In the genomic region with DNA sequence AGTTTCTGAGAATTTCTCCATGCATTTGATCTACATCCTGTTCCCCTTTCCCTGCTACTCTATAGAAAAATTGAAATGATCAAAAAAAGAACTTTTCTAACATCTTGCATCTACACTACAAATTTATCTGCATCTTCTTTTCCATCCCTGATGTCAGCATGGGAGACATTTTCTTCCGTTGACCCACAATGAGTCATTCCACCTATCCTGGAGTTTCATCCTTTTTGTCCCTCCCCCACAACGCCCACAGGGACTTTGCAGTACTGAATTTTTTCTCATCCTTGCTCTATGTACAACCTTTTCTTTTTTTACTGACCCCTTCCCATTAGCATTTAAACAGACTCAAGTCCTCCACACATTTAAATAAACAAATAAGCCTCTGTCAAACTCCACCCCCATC, we compare ENCODE assay signal across 1 cellular context.
TF ChIP-seq lines count a peak whose summit lies in the region.

No MANE protein-coding gene starts in this region.

TF ChIP-seq in WTC11, 78 proteins besides CTCF, POLR2A, EP300 and RAD21 (continued from another document):
- TF ChIP-seq, protein P1, sequence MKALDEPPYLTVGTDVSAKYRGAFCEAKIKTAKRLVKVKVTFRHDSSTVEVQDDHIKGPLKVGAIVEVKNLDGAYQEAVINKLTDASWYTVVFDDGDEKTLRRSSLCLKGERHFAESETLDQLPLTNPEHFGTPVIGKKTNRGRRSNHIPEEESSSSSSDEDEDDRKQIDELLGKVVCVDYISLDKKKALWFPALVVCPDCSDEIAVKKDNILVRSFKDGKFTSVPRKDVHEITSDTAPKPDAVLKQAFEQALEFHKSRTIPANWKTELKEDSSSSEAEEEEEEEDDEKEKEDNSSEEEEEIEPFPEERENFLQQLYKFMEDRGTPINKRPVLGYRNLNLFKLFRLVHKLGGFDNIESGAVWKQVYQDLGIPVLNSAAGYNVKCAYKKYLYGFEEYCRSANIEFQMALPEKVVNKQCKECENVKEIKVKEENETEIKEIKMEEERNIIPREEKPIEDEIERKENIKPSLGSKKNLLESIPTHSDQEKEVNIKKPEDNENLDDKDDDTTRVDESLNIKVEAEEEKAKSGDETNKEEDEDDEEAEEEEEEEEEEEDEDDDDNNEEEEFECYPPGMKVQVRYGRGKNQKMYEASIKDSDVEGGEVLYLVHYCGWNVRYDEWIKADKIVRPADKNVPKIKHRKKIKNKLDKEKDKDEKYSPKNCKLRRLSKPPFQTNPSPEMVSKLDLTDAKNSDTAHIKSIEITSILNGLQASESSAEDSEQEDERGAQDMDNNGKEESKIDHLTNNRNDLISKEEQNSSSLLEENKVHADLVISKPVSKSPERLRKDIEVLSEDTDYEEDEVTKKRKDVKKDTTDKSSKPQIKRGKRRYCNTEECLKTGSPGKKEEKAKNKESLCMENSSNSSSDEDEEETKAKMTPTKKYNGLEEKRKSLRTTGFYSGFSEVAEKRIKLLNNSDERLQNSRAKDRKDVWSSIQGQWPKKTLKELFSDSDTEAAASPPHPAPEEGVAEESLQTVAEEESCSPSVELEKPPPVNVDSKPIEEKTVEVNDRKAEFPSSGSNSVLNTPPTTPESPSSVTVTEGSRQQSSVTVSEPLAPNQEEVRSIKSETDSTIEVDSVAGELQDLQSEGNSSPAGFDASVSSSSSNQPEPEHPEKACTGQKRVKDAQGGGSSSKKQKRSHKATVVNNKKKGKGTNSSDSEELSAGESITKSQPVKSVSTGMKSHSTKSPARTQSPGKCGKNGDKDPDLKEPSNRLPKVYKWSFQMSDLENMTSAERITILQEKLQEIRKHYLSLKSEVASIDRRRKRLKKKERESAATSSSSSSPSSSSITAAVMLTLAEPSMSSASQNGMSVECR (CRISPR knock-in tag; IDR thresholded peaks at IDR 0.05; ENCODE audit: borderline replicate concordance), result no peak
- no peak for TF ChIP-seq IRF2 (CRISPR knock-in tag; IDR thresholded peaks at IDR 0.05; ENCODE audit: borderline replicate concordance, low read depth)
- TF ChIP-seq, protein P2, sequence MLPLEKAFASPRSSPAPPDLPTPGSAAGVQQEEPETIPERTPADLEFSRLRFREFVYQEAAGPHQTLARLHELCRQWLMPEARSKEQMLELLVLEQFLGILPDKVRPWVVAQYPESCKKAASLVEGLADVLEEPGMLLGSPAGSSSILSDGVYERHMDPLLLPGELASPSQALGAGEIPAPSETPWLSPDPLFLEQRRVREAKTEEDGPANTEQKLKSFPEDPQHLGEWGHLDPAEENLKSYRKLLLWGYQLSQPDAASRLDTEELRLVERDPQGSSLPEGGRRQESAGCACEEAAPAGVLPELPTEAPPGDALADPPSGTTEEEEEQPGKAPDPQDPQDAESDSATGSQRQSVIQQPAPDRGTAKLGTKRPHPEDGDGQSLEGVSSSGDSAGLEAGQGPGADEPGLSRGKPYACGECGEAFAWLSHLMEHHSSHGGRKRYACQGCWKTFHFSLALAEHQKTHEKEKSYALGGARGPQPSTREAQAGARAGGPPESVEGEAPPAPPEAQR (CRISPR knock-in tag; IDR thresholded peaks at IDR 0.05), result no peak
- TF ChIP-seq NR1H2 (CRISPR knock-in tag; IDR thresholded peaks at IDR 0.05), result no peak
- TF ChIP-seq CREM (CRISPR knock-in tag; IDR thresholded peaks at IDR 0.05), result no peak
- TF ChIP-seq EMX1 (CRISPR knock-in tag; IDR thresholded peaks at IDR 0.05), result no peak
- TF ChIP-seq, protein P3, sequence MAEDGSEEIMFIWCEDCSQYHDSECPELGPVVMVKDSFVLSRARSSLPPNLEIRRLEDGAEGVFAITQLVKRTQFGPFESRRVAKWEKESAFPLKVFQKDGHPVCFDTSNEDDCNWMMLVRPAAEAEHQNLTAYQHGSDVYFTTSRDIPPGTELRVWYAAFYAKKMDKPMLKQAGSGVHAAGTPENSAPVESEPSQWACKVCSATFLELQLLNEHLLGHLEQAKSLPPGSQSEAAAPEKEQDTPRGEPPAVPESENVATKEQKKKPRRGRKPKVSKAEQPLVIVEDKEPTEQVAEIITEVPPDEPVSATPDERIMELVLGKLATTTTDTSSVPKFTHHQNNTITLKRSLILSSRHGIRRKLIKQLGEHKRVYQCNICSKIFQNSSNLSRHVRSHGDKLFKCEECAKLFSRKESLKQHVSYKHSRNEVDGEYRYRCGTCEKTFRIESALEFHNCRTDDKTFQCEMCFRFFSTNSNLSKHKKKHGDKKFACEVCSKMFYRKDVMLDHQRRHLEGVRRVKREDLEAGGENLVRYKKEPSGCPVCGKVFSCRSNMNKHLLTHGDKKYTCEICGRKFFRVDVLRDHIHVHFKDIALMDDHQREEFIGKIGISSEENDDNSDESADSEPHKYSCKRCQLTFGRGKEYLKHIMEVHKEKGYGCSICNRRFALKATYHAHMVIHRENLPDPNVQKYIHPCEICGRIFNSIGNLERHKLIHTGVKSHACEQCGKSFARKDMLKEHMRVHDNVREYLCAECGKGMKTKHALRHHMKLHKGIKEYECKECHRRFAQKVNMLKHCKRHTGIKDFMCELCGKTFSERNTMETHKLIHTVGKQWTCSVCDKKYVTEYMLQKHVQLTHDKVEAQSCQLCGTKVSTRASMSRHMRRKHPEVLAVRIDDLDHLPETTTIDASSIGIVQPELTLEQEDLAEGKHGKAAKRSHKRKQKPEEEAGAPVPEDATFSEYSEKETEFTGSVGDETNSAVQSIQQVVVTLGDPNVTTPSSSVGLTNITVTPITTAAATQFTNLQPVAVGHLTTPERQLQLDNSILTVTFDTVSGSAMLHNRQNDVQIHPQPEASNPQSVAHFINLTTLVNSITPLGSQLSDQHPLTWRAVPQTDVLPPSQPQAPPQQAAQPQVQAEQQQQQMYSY (CRISPR knock-in tag; IDR thresholded peaks at IDR 0.05), result no peak
- TF ChIP-seq, protein P4, sequence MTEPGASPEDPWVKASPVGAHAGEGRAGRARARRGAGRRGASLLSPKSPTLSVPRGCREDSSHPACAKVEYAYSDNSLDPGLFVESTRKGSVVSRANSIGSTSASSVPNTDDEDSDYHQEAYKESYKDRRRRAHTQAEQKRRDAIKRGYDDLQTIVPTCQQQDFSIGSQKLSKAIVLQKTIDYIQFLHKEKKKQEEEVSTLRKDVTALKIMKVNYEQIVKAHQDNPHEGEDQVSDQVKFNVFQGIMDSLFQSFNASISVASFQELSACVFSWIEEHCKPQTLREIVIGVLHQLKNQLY (CRISPR knock-in tag; IDR thresholded peaks at IDR 0.05), result no peak
- no peak for TF ChIP-seq ZNF317 (CRISPR knock-in tag; IDR thresholded peaks at IDR 0.05; ENCODE audit: borderline replicate concordance, low read depth)
TF ChIP-seq in WTC11: peak in this region for 0.
